In the genomic region with DNA sequence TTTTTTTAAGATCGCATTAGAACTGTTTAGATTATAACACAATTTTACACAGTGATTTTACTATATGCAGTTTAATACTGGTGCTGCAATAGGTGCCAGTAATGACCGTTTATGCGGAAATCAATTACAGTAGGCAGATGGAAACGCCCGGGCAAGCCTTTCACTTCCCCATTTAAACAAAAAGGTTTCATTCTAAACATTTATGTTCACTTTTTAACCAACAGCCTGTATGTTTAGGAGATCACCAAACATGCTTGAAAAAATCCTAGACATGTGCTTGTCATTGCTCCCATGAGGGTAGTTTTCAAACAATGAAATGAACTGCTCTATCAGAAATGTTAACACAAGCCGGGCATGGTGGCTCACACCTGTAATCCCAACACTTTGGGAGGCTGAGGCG, we compare ENCODE assay signal across 9 cellular contexts. TPM values are rescaled to one million over a fixed set of nuclear protein-coding genes. Genes with fewer than 3 reads are reported as not detected.
A peak's percentile ranks its signal among the peaks of the same experiment; 100 is the strongest.
DNase-seq lines count a peak whose midpoint lies in the region; ATAC-seq and TF ChIP-seq lines count a peak whose summit lies in the region.
"Had no signal": no experiment of that assay in that cellular context is flagged by ENCODE, and none has a peak within 500 bp of the region (broad histone marks: within the 10 kb centered on the region; RNA-seq: fewer than 3 reads in every experiment).

No MANE protein-coding gene starts in this region.

- TF ChIP-seq RAD21 in liver (IDR thresholded peaks at IDR 0.05): no peak

- no peaks in the 10 kb centered on the region for H3K27me3 ChIP-seq in ACC112 (ENCODE audit: insufficient read depth, low read length)
- H3K27me3 ChIP-seq in liver (ENCODE audit: control insufficient read depth in 4 of 4, insufficient read depth in 4 of 4, low read length in 3 of 4): no peaks in the 10 kb centered on the region
- H3K27me3 ChIP-seq: heart right ventricle had no signal

- H3K36me3 Mint-ChIP-seq in T-helper 17 cell (ENCODE audit: low read depth): peaks cover 3% of the 10 kb centered on the region

- no peak for DNase-seq in T-helper 17 cell
- no peak for DNase-seq in cerebellar cortex (ENCODE audit: low spot score)
- no peak for DNase-seq in kidney glomerular epithelial cell (lab: John Stamatoyannopoulos, UW)
- DNase-seq: heart right ventricle had no signal

- H3K4me3 ChIP-seq in ACC112 (ENCODE audit: low read depth, low read length): peak overlapping the region; percentile 41; the same call in 1 of the 2 replicates
- no peak overlapping the region for H3K4me3 ChIP-seq in liver (ENCODE audit: low read depth in 1 of 3, low read length in 3 of 3)

- H3K36me3 ChIP-seq in ACC112 (ENCODE audit: insufficient read depth, low read length): no peaks in the 10 kb centered on the region; the same call in 1 of the 2 replicates
- H3K36me3 ChIP-seq in liver (ENCODE audit: control insufficient read depth in 4 of 4, insufficient read depth in 3 of 4, low read depth in 1 of 4, low read length in 3 of 4): peaks cover 0 to 5% (median 2%) of the 10 kb centered on the region in 4 donors

- peak overlapping the region; percentile 99 for H3K27ac Mint-ChIP-seq in T-helper 17 cell

- H3K4me3 Mint-ChIP-seq in T-helper 17 cell: peak overlapping the region; percentile 60

- peaks cover 37% of the 10 kb centered on the region for H3K4me1 Mint-ChIP-seq in T-helper 17 cell

- peaks cover 69% of the 10 kb centered on the region for H3K79me2 ChIP-seq in ACC112 (ENCODE audit: control insufficient read depth, insufficient read depth, low read length, unreplicated experiment)

- no peaks in the 10 kb centered on the region for H3K27me3 Mint-ChIP-seq in T-helper 17 cell

- WGBS in liver: 62% methylated on average over 7 of the region's 7 CpGs

- H3K9me3 ChIP-seq in T-helper 17 cell (ENCODE audit: control insufficient read depth, low read length, poor library complexity, severe bottlenecking) (no peaks in the 10 kb centered on the region), liver (ENCODE audit: control insufficient read depth in 4 of 4, low read length in 3 of 4) (no peaks in the 10 kb centered on the region)
- H3K9me3 ChIP-seq: heart right ventricle had no signal

- TF ChIP-seq CTCF in liver (IDR thresholded peaks at IDR 0.05; ENCODE audit: low read depth, low read length, missing input control): no peak

- H3K4me1 ChIP-seq in ACC112 (ENCODE audit: control insufficient read depth, insufficient read depth, low read length, unreplicated experiment) (peaks cover 33% of the 10 kb centered on the region), liver (ENCODE audit: control insufficient read depth in 4 of 4, insufficient read depth in 4 of 4, low read length in 3 of 4) (peaks cover 12 to 47% (median 44%) of the 10 kb centered on the region in 4 donors)

- no peak overlapping the region for H2AFZ ChIP-seq in ACC112 (ENCODE audit: low read length, unreplicated experiment)

- peak; percentile 32 for ATAC-seq in GM18909 (IDR thresholded peaks at IDR 0.05; ENCODE audit: poor library complexity, unreplicated experiment)
- no peak for ATAC-seq in T-helper 17 cell
- no peak for ATAC-seq in GM21447 (IDR thresholded peaks at IDR 0.05; ENCODE audit: unreplicated experiment)
- no peak for ATAC-seq in GM18873 (IDR thresholded peaks at IDR 0.05; ENCODE audit: low FRiP score, unreplicated experiment)
- ATAC-seq: heart right ventricle had no signal

- peak overlapping the region in 1 of 2 donors; percentile 21 for H3K9ac ChIP-seq in liver (ENCODE audit: low read depth in 1 of 2, low read length in 2 of 2)

- peak overlapping the region; percentile 53 for H3K27ac ChIP-seq in ACC112 (ENCODE audit: low read depth, low read length)
- H3K27ac ChIP-seq in liver (ENCODE audit: low read depth in 1 of 2, low read length in 2 of 2): peak overlapping the region; percentile 59 to 75

TF ChIP-seq in liver, 16 proteins besides CTCF, POLR2A, EP300 and RAD21:
- TF ChIP-seq FOXA2 (IDR thresholded peaks at IDR 0.05): no peak
- no peak for TF ChIP-seq GABPA (IDR thresholded peaks at IDR 0.05 in 1 of 2, conservative IDR thresholded peaks at IDR 0.05 in 1 of 2)
- TF ChIP-seq, protein P1, sequence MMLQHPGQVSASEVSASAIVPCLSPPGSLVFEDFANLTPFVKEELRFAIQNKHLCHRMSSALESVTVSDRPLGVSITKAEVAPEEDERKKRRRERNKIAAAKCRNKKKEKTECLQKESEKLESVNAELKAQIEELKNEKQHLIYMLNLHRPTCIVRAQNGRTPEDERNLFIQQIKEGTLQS (IDR thresholded peaks at IDR 0.05): no peak
- TF ChIP-seq NR2F2 (IDR thresholded peaks at IDR 0.05): no peak
- TF ChIP-seq HNF4A (conservative IDR thresholded peaks at IDR 0.05): no peak
- no peak for TF ChIP-seq YY1 (IDR thresholded peaks at IDR 0.05)
- TF ChIP-seq TAF1 (conservative IDR thresholded peaks at IDR 0.05): no peak
- TF ChIP-seq JUND (IDR thresholded peaks at IDR 0.05): no peak
- TF ChIP-seq, protein P2, sequence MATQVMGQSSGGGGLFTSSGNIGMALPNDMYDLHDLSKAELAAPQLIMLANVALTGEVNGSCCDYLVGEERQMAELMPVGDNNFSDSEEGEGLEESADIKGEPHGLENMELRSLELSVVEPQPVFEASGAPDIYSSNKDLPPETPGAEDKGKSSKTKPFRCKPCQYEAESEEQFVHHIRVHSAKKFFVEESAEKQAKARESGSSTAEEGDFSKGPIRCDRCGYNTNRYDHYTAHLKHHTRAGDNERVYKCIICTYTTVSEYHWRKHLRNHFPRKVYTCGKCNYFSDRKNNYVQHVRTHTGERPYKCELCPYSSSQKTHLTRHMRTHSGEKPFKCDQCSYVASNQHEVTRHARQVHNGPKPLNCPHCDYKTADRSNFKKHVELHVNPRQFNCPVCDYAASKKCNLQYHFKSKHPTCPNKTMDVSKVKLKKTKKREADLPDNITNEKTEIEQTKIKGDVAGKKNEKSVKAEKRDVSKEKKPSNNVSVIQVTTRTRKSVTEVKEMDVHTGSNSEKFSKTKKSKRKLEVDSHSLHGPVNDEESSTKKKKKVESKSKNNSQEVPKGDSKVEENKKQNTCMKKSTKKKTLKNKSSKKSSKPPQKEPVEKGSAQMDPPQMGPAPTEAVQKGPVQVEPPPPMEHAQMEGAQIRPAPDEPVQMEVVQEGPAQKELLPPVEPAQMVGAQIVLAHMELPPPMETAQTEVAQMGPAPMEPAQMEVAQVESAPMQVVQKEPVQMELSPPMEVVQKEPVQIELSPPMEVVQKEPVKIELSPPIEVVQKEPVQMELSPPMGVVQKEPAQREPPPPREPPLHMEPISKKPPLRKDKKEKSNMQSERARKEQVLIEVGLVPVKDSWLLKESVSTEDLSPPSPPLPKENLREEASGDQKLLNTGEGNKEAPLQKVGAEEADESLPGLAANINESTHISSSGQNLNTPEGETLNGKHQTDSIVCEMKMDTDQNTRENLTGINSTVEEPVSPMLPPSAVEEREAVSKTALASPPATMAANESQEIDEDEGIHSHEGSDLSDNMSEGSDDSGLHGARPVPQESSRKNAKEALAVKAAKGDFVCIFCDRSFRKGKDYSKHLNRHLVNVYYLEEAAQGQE (IDR thresholded peaks at IDR 0.05): no peak
- TF ChIP-seq, protein P3, sequence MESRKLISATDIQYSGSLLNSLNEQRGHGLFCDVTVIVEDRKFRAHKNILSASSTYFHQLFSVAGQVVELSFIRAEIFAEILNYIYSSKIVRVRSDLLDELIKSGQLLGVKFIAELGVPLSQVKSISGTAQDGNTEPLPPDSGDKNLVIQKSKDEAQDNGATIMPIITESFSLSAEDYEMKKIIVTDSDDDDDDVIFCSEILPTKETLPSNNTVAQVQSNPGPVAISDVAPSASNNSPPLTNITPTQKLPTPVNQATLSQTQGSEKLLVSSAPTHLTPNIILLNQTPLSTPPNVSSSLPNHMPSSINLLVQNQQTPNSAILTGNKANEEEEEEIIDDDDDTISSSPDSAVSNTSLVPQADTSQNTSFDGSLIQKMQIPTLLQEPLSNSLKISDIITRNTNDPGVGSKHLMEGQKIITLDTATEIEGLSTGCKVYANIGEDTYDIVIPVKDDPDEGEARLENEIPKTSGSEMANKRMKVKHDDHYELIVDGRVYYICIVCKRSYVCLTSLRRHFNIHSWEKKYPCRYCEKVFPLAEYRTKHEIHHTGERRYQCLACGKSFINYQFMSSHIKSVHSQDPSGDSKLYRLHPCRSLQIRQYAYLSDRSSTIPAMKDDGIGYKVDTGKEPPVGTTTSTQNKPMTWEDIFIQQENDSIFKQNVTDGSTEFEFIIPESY (IDR thresholded peaks at IDR 0.05): no peak
- no peak for TF ChIP-seq SP1 (IDR thresholded peaks at IDR 0.05)
- no peak for TF ChIP-seq RXRA (IDR thresholded peaks at IDR 0.05)
- TF ChIP-seq EGR1 (IDR thresholded peaks at IDR 0.05; ENCODE audit: low read depth in 2 of 2): no peak
- TF ChIP-seq HNF4G (IDR thresholded peaks at IDR 0.05): no peak
- no peak for TF ChIP-seq FOXA1 (IDR thresholded peaks at IDR 0.05)
- TF ChIP-seq, protein P4, sequence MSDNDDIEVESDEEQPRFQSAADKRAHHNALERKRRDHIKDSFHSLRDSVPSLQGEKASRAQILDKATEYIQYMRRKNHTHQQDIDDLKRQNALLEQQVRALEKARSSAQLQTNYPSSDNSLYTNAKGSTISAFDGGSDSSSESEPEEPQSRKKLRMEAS (IDR thresholded peaks at IDR 0.05): no peak

RNA-seq across cellular contexts. Expression of a gene that starts 2.7 kb away (rescaled TPM):
- total RNA-seq in T-helper 17 cell (10 to 100 TPM; 80.1 to 97.3 TPM), liver (10 to 100 TPM; 32.4 to 73.6 TPM)
- 10 to 100 TPM; 17.4 to 26.7 TPM for polyA plus RNA-seq in liver

RNA-seq across cellular contexts. Expression of a gene that starts 29.1 kb away (rescaled TPM):
- 10 to 100 TPM; 48.0 to 57.2 TPM for total RNA-seq in T-helper 17 cell
- 10 to 100 TPM; 11.7 to 24.9 TPM for total RNA-seq in liver
- 100 to 1,000 TPM in 1 of 2 donors, 10 to 100 TPM in 1; 29.6 to 101 TPM for polyA plus RNA-seq in liver
